In genomic region chr9:34328983-34329832, GRCh38 we compare ENCODE assay signal across 8 cellular contexts.
DNase-seq lines count a peak whose midpoint lies in the region; ATAC-seq and FAIRE-seq lines count a peak whose summit lies in the region.

TSS of gene KIF24 (minus strand) at chr9:34329268. CDS start at chr9:34311346, 17,922 bp downstream.
TSS of gene NUDT2 (plus strand) at chr9:34329569. CDS start at chr9:34339040, 9,471 bp downstream.

- DNase-seq in AG20443 (ENCODE audit: low spot score) (peak; percentile 96), NCI-H446 (lab: John Stamatoyannopoulos, UW) (peak; percentile 99 to 100), cerebellar cortex (ENCODE audit: low spot score) (peak; percentile 100)
- peak; percentile 87 to 88 for DNase-seq in stimulated activated CD4-positive, alpha-beta T cell treated with anti-CD3 and anti-CD28 coated beads, Interleukin-12 subunit alpha, Interleukin-12 subunit beta, amount 100 ng/mL, for 24 hours (ENCODE audit: low read depth in 2 of 2)

- ATAC-seq in GM19043 (IDR thresholded peaks at IDR 0.05; ENCODE audit: low read depth, unreplicated experiment) (peak; percentile 93), HG03354 (IDR thresholded peaks at IDR 0.05; ENCODE audit: poor library complexity, severe bottlenecking, unreplicated experiment) (peak; percentile 96)
- ATAC-seq in activated CD4-positive, CD25-positive, alpha-beta regulatory T cell treated with anti-CD3 and anti-CD28 coated beads, Interleukin-2, amount 50 U/mL, for 24 hours, result peak; percentile 95 to 96

- peak; percentile 100 for FAIRE-seq in islet of Langerhans (lab: Jason Lieb, UNC)

Comparison
In these comparisons a context has a peak if more than half of its experiments do, and no peak if none do; other contexts are left out.
1. Peak in every context shown above with its lines: DNase-seq and ATAC-seq.